Comparison of ENCODE assay signal across 1 cellular context in the genomic region with DNA sequence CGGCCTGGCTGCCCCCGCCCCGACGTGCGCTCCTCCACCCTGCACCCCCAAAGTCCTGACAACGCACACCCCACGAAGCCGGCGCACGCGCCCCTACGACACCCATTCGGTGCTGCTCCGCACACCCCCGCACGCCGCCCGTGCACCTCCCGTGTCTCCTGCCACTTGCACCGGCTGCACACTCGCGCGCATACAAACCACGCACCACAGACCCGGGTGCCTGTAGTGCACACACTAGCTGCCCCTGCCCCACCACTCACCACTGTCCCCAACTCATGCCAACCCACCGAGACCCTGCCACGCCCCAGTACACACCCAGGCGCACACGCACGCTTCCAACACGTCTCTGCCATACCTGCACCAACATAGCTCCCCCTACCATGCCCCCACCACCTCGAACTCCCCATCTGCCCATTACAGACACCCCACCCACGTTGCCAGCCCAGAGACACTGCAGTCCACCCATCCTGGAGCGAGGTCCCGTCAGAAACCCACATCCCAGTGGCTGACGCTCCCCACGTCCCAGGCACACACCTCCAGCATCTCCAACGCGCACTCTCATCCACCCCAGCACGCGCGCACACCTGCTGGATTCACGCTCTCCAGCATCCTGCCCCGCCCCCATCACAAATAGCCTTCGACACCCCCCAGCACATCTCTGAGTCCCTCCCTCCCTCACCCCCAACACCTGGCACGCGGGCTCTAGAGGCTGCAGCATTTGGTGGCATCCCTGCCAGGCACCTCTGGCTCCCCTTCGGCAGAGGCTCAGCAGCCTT.
TF ChIP-seq lines count a peak whose summit lies in the region.

No MANE protein-coding gene starts in this region.

TF ChIP-seq in SK-N-SH treated with all-trans-retinoic acid at 6 μM for 48 hours, 23 proteins besides CTCF, POLR2A, EP300 and RAD21 (continued from another document):
- TF ChIP-seq ISL1 (CRISPR knock-in tag; IDR thresholded peaks at IDR 0.05) (no peak), ZFP3 (CRISPR knock-in tag; IDR thresholded peaks at IDR 0.05) (no peak), SNAI2 (CRISPR knock-in tag; IDR thresholded peaks at IDR 0.05) (no peak)
- TF ChIP-seq, protein P1, sequence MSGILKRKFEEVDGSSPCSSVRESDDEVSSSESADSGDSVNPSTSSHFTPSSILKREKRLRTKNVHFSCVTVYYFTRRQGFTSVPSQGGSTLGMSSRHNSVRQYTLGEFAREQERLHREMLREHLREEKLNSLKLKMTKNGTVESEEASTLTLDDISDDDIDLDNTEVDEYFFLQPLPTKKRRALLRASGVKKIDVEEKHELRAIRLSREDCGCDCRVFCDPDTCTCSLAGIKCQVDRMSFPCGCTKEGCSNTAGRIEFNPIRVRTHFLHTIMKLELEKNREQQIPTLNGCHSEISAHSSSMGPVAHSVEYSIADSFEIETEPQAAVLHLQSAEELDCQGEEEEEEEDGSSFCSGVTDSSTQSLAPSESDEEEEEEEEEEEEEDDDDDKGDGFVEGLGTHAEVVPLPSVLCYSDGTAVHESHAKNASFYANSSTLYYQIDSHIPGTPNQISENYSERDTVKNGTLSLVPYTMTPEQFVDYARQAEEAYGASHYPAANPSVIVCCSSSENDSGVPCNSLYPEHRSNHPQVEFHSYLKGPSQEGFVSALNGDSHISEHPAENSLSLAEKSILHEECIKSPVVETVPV (CRISPR knock-in tag; IDR thresholded peaks at IDR 0.05), result no peak
